ENCODE assay signal across 1 cellular context in the genomic region with DNA sequence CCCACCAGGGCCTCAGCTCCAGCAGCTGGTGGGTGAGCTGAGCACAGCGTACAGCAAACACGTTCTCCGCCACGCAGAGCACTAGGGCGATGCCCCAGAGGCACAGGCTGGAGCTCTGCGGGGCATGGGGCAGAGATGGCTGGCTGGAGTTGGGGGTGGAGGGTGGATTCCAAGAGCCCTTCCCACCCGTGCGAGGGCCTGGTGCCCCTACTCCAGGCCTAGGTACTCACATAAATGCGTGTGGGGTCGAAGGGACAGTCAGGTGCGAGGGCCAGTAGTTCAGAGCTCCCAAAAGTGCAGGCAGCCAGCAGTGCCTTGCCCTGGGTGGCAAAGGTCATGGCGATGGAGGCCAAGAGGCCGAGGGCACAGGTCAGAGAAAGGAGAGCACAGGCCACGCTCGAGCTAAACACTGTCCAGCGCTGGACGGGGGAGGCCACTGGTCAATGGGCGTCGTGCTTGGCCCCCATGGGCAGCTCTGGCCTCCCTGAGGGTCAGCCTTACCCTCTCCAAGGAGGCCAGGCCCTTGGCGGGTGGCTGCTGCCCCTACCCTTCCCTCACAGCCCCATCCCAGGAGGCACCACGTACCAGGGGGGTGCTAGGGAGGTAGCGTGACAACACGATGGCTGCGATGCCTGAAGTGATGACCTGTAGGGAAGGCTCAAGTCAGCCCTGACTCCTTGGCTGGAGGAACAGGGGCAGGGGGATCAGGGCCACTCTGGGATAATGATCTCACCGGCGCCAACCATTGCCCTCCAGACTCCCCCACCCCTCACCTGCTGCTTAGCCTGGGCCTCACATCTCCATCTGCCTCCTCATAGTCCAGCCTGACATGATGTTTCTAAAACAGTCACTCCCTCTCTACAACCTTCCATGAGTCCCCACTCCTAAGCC.
TF ChIP-seq lines count a peak whose summit lies in the region.

No MANE protein-coding gene starts in this region.

TF ChIP-seq in H1, 55 proteins besides CTCF, POLR2A, EP300 and RAD21:
- TF ChIP-seq KDM4A (IDR thresholded peaks at IDR 0.05; ENCODE audit: low read depth, low read length, severe bottlenecking) (no peak), CEBPB (IDR thresholded peaks at IDR 0.05; ENCODE audit: low read depth, low read length) (no peak), CBX5 (IDR thresholded peaks at IDR 0.05; ENCODE audit: low read depth, low read length) (no peak)
TF ChIP-seq in H1: peak in this region for 0.
